In genomic region chr18:8607776-8608682, GRCh38 we compare ENCODE assay signal across 1 cellular context.
TF ChIP-seq lines count a peak whose summit lies in the region.

No MANE protein-coding gene starts in this region.

TF ChIP-seq in GM23338, 12 proteins besides CTCF, POLR2A, EP300 and RAD21 (continued from another document):
- TF ChIP-seq, protein P1, sequence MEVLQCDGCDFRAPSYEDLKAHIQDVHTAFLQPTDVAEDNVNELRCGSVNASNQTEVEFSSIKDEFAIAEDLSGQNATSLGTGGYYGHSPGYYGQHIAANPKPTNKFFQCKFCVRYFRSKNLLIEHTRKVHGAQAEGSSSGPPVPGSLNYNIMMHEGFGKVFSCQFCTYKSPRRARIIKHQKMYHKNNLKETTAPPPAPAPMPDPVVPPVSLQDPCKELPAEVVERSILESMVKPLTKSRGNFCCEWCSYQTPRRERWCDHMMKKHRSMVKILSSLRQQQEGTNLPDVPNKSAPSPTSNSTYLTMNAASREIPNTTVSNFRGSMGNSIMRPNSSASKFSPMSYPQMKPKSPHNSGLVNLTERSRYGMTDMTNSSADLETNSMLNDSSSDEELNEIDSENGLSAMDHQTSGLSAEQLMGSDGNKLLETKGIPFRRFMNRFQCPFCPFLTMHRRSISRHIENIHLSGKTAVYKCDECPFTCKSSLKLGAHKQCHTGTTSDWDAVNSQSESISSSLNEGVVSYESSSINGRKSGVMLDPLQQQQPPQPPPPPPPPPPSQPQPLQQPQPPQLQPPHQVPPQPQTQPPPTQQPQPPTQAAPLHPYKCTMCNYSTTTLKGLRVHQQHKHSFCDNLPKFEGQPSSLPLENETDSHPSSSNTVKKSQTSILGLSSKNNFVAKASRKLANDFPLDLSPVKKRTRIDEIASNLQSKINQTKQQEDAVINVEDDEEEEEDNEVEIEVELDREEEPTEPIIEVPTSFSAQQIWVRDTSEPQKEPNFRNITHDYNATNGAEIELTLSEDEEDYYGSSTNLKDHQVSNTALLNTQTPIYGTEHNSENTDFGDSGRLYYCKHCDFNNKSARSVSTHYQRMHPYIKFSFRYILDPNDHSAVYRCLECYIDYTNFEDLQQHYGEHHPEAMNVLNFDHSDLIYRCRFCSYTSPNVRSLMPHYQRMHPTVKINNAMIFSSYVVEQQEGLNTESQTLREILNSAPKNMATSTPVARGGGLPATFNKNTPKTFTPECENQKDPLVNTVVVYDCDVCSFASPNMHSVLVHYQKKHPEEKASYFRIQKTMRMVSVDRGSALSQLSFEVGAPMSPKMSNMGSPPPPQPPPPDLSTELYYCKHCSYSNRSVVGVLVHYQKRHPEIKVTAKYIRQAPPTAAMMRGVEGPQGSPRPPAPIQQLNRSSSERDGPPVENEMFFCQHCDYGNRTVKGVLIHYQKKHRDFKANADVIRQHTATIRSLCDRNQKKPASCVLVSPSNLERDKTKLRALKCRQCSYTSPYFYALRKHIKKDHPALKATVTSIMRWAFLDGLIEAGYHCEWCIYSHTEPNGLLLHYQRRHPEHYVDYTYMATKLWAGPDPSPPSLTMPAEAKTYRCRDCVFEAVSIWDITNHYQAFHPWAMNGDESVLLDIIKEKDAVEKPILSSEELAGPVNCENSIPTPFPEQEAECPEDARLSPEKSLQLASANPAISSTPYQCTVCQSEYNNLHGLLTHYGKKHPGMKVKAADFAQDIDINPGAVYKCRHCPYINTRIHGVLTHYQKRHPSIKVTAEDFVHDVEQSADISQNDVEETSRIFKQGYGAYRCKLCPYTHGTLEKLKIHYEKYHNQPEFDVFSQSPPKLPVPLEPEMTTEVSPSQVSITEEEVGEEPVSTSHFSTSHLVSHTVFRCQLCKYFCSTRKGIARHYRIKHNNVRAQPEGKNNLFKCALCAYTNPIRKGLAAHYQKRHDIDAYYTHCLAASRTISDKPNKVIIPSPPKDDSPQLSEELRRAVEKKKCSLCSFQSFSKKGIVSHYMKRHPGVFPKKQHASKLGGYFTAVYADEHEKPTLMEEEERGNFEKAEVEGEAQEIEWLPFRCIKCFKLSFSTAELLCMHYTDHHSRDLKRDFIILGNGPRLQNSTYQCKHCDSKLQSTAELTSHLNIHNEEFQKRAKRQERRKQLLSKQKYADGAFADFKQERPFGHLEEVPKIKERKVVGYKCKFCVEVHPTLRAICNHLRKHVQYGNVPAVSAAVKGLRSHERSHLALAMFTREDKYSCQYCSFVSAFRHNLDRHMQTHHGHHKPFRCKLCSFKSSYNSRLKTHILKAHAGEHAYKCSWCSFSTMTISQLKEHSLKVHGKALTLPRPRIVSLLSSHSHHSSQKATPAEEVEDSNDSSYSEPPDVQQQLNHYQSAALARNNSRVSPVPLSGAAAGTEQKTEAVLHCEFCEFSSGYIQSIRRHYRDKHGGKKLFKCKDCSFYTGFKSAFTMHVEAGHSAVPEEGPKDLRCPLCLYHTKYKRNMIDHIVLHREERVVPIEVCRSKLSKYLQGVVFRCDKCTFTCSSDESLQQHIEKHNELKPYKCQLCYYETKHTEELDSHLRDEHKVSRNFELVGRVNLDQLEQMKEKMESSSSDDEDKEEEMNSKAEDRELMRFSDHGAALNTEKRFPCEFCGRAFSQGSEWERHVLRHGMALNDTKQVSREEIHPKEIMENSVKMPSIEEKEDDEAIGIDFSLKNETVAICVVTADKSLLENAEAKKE (CRISPR knock-in tag; IDR thresholded peaks at IDR 0.05): no peak
